23 cellular contexts compared by ENCODE assay signal in genomic region chr10:69956833-69957230, GRCh38.
DNase-seq lines count a peak whose midpoint lies in the region; ATAC-seq, FAIRE-seq and TF ChIP-seq lines count a peak whose summit lies in the region.
"Had no signal": no experiment of that assay in that cellular context is flagged by ENCODE, and none has a peak within 500 bp of the region (broad histone marks: within the 10 kb centered on the region; RNA-seq: fewer than 3 reads in every experiment).

No MANE protein-coding gene starts in this region.

- peak; percentile 27 for FAIRE-seq in GM12892 (lab: Jason Lieb, UNC)
- FAIRE-seq: A204.1, D721Med, GM19239, H54, HTR-8/SVneo, K562 had no signal

- CTCF ChIA-PET in RWPE1 (lab: Yijun Ruan, JAX): interaction anchor here (0.7 kb wide), 2 partner anchors 23 to 710 kb away, joined by 3 read pairs; no protein-coding TSS in a partner anchor

- H3K9me3 Mint-ChIP-seq in stimulated activated memory B cell treated with anti-CD40 and anti-IgM and Interleukin-4, amounts not matched to agents 10 μg/mL and 1 μg/mL and 100 μg/mL, for 72 hours: no peaks in the 10 kb centered on the region
- H3K9me3 Mint-ChIP-seq in T-helper 2 cell treated with Interferon-gamma antibody and Interleukin-4, amounts not matched to agents 5 μg/mL and 100 μg/mL, for 36 hours: no peaks in the 10 kb centered on the region
- H3K9me3 Mint-ChIP-seq: CD4-positive, CD25-positive, alpha-beta regulatory T cell; HFFc6 had no signal

- TF ChIP-seq CTCF in RWPE1 (conservative IDR thresholded peaks at IDR 0.05; ENCODE audit: low read depth): no peak

- DNase-seq in GM12892 (ENCODE audit: insufficient read length) (no peak), RWPE1 (ENCODE audit: low spot score) (no peak), islet precursor cell (peak; percentile 29), NCI-H524 treated with DMSO at 0.1 percent for 48 hours (lab: John Stamatoyannopoulos, UW) (no peak)
- no peak for DNase-seq in T-helper 2 cell treated with Interferon-gamma antibody and Interleukin-4, amounts not matched to agents 5 μg/mL and 100 μg/mL, for 36 hours (ENCODE audit: low spot score)
- DNase-seq: ACHN; BE2C; C1 segment of cervical spinal cord; CD4-positive, CD25-positive, alpha-beta regulatory T cell; GDM1; HFFc6; IMR-90 had no signal

- peaks cover 28% of the 10 kb centered on the region for H3K27me3 Mint-ChIP-seq in stimulated activated memory B cell treated with anti-CD40 and anti-IgM and Interleukin-4, amounts not matched to agents 10 μg/mL and 1 μg/mL and 100 μg/mL, for 72 hours
- peaks cover 21% of the 10 kb centered on the region for H3K27me3 Mint-ChIP-seq in T-helper 2 cell treated with Interferon-gamma antibody and Interleukin-4, amounts not matched to agents 5 μg/mL and 100 μg/mL, for 36 hours (ENCODE audit: low read depth)

- no peak overlapping the region for H3K4me3 Mint-ChIP-seq in stimulated activated memory B cell treated with anti-CD40 and anti-IgM and Interleukin-4, amounts not matched to agents 10 μg/mL and 1 μg/mL and 100 μg/mL, for 72 hours
- H3K4me3 Mint-ChIP-seq in T-helper 2 cell treated with Interferon-gamma antibody and Interleukin-4, amounts not matched to agents 5 μg/mL and 100 μg/mL, for 36 hours: no peak overlapping the region
- H3K4me3 Mint-ChIP-seq: CD4-positive, CD25-positive, alpha-beta regulatory T cell; GM23338; HFFc6 had no signal

- TF ChIP-seq POLR2A in GM12892 (IDR thresholded peaks at IDR 0.05; ENCODE audit: low read depth, low read length): no peak

- no peaks in the 10 kb centered on the region for H3K36me3 Mint-ChIP-seq in stimulated activated memory B cell treated with anti-CD40 and anti-IgM and Interleukin-4, amounts not matched to agents 10 μg/mL and 1 μg/mL and 100 μg/mL, for 72 hours
- H3K36me3 Mint-ChIP-seq in T-helper 2 cell treated with Interferon-gamma antibody and Interleukin-4, amounts not matched to agents 5 μg/mL and 100 μg/mL, for 36 hours (ENCODE audit: low read depth): no peaks in the 10 kb centered on the region
- H3K36me3 Mint-ChIP-seq: CD4-positive, CD25-positive, alpha-beta regulatory T cell had no signal

- no peak for ATAC-seq in stimulated activated memory B cell treated with anti-CD40 and anti-IgM and Interleukin-4, amounts not matched to agents 10 μg/mL and 1 μg/mL and 100 μg/mL, for 72 hours
- ATAC-seq in HG03439 (IDR thresholded peaks at IDR 0.05; ENCODE audit: unreplicated experiment) (no peak), GM21723 (IDR thresholded peaks at IDR 0.05; ENCODE audit: unreplicated experiment) (no peak)
- ATAC-seq: GM23338, HCT116, K562 had no signal

- H3K27ac ChIP-seq in RWPE1: peak overlapping the region; percentile 58

- peak overlapping the region; percentile 82 for H3K27ac Mint-ChIP-seq in stimulated activated memory B cell treated with anti-CD40 and anti-IgM and Interleukin-4, amounts not matched to agents 10 μg/mL and 1 μg/mL and 100 μg/mL, for 72 hours
- H3K27ac Mint-ChIP-seq in T-helper 2 cell treated with Interferon-gamma antibody and Interleukin-4, amounts not matched to agents 5 μg/mL and 100 μg/mL, for 36 hours: no peak overlapping the region
- H3K27ac Mint-ChIP-seq: CD4-positive, CD25-positive, alpha-beta regulatory T cell; GM23338; HFFc6 had no signal

- POLR2A ChIA-PET in RWPE1 (lab: Yijun Ruan, JAX; ENCODE audit: low non-redundant PET): no interaction called here

- peaks cover 70% of the 10 kb centered on the region for H3K4me1 Mint-ChIP-seq in stimulated activated memory B cell treated with anti-CD40 and anti-IgM and Interleukin-4, amounts not matched to agents 10 μg/mL and 1 μg/mL and 100 μg/mL, for 72 hours
- H3K4me1 Mint-ChIP-seq in T-helper 2 cell treated with Interferon-gamma antibody and Interleukin-4, amounts not matched to agents 5 μg/mL and 100 μg/mL, for 36 hours (ENCODE audit: low read depth): no peaks in the 10 kb centered on the region
- H3K4me1 Mint-ChIP-seq: CD4-positive, CD25-positive, alpha-beta regulatory T cell had no signal
